24 cellular contexts compared by ENCODE assay signal in the genomic region with DNA sequence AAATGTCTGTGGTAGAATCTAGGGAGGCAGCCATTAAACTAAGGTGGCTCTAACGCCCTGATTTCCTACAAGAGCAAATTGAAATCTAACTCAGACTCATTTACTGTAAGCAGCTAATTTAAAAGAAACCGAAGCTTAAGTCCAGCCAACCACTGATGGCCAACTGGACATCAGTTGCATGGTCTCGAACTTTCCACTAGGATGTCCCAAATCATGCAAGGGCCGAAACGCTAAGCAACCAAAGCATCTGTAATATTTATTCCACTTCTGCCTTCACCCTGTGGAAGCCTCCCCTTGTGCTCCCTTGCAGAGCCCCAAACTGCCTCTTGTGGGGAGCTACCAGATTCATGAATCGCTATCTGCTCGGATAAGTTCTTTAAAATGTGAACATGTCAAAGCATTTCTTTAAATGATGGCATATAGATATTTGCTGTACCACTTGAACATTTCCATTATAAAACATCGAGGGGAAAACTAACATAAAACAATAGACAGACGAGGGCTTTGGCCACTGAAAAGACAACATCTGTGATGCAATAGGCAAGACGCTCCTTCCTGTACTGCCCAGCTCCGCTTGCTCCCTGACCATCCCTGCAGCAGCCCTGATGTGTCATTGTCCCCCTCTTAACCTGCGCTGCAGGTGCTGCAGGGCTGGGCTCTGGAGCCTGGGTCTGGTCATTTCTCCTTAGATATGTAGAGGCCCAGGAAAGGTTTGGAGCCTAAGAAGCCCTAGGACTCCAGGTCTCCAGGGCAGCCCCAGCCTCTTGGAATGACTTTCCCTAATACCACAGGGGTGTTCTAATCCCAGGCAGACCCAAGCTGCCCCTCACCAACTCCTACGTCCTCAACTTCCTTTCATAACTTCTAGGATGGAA. TPM values are rescaled to one million over a fixed set of nuclear protein-coding genes. Genes with fewer than 3 reads are reported as not detected.
DNase-seq lines count a peak whose midpoint lies in the region; ATAC-seq, FAIRE-seq and TF ChIP-seq lines count a peak whose summit lies in the region.
"Had no signal": no experiment of that assay in that cellular context is flagged by ENCODE, and none has a peak within 500 bp of the region (broad histone marks: within the 10 kb centered on the region; RNA-seq: fewer than 3 reads in every experiment).

No MANE protein-coding gene starts in this region.

- H3K79me2 ChIP-seq in K562 (ENCODE audit: control insufficient read depth, insufficient read depth, low read length) (no peaks in the 10 kb centered on the region), osteoblast (ENCODE audit: insufficient read depth, low read length) (no peaks in the 10 kb centered on the region), OCI-LY7 (ENCODE audit: insufficient read depth, low read depth, low read length) (no peaks in the 10 kb centered on the region)

- H3K4me3 ChIP-seq in K562 (no peak overlapping the region), osteoblast (ENCODE audit: insufficient read depth, low read length) (no peak overlapping the region), OCI-LY7 (ENCODE audit: low read depth, low read length, poor library complexity, severe bottlenecking) (no peak overlapping the region)
- H3K4me3 ChIP-seq: BLaER1 had no signal

- intact Hi-C loops in K562 (cut with micrococcal nuclease): loop anchor here (5.0 kb wide), 1 partner anchor 83 kb away; no protein-coding TSS in a partner anchor
- intact Hi-C loops in OCI-LY7 (cut with micrococcal nuclease; ENCODE audit: unreplicated experiment): no loop called here

- WGBS in K562 (ENCODE audit: insufficient coverage, low coverage, missing lambda C conversion rate): 1% methylated on average over 13 of the region's 13 CpGs

- H3K36me3 ChIP-seq in K562 (ENCODE audit: control insufficient read depth, insufficient read depth, low read length) (no peaks in the 10 kb centered on the region), osteoblast (ENCODE audit: insufficient read depth, low read length) (no peaks in the 10 kb centered on the region), OCI-LY7 (ENCODE audit: insufficient read depth, low read length) (no peaks in the 10 kb centered on the region)
- H3K36me3 ChIP-seq: BLaER1 had no signal

- CTCF ChIA-PET in K562 (lab: Yijun Ruan, JAX; ENCODE audit: low intra/inter-chr PET ratio): no interaction called here
- CTCF ChIA-PET in OCI-LY7 (lab: Charles Lee; ENCODE audit: unreplicated experiment): no interaction called here

- BruUV-seq in K562 (replicated peaks; lab: Mats Ljungman, UMichigan): no TSS peak
- BruUV-seq in OCI-LY7 (replicated peaks; lab: Mats Ljungman, UMichigan): no TSS peak

- TF ChIP-seq RAD21 in K562 (CRISPR knock-in tag; conservative IDR thresholded peaks at IDR 0.05 in 1 of 2, IDR thresholded peaks at IDR 0.05 in 1 of 2): no peak

- in situ Hi-C loops in K562 (cut with MboI): no loop called here

- peaks cover 35 to 50% of the 10 kb centered on the region in 2 experiments; a peak in 4 of 5 replicates for H3K27me3 ChIP-seq in K562 (ENCODE audit: control insufficient read depth in 2 of 2, insufficient read depth in 2 of 2, low read length in 2 of 2)
- H3K27me3 ChIP-seq in osteoblast (ENCODE audit: insufficient read depth, low read length): peaks cover 19% of the 10 kb centered on the region
- H3K27me3 ChIP-seq: BLaER1 had no signal

- POLR2A ChIA-PET in K562 (lab: Yijun Ruan, JAX): interaction anchor here (1.1 kb wide), 1 partner anchor 16 kb away, joined by 3 read pairs; no protein-coding TSS in a partner anchor
- POLR2A ChIA-PET in OCI-LY7 (lab: Charles Lee): interaction anchor here (0.7 kb wide), 1 partner anchor 151 kb away, joined by 3 read pairs; no protein-coding TSS in a partner anchor

- H4K20me1 ChIP-seq in K562 (replicated peaks; ENCODE audit: control insufficient read depth, insufficient read depth, low read length): 0 out of 2 replicates have a peak, but pooled peaks cover 2% of the 10 kb centered on the region
- no peaks in the 10 kb centered on the region for H4K20me1 ChIP-seq in osteoblast (ENCODE audit: insufficient read depth, low read length)
- H4K20me1 ChIP-seq in OCI-LY7 (ENCODE audit: insufficient read depth, low read length): no peaks in the 10 kb centered on the region
- H4K20me1 ChIP-seq: BLaER1 had no signal

- ATAC-seq in K562: no peak

- TF ChIP-seq EP300 in K562 (IDR thresholded peaks at IDR 0.05; ENCODE audit: low read length): no peak

- no peak overlapping the region for H3K9ac ChIP-seq in K562 (ENCODE audit: insufficient read depth in 1 of 2, low read depth in 2 of 2, low read length in 2 of 2)
- H3K9ac ChIP-seq: BLaER1 had no signal

- FAIRE-seq in K562 (lab: Jason Lieb, UNC): no peak
- FAIRE-seq: D721Med, H1 had no signal

- H3K4me2 ChIP-seq in K562 (ENCODE audit: insufficient read depth, low read length) (no peak overlapping the region), osteoblast (ENCODE audit: insufficient read depth, low read length) (no peak overlapping the region), OCI-LY7 (ENCODE audit: low read length) (no peak overlapping the region)
- H3K4me2 ChIP-seq: BLaER1 had no signal

- H3K9me3 ChIP-seq in K562 (replicated peaks; ENCODE audit: control insufficient read depth, insufficient read depth, low read depth, low read length) (no peaks in the 10 kb centered on the region), osteoblast (ENCODE audit: low read depth, low read length) (no peaks in the 10 kb centered on the region), OCI-LY7 (ENCODE audit: low read length) (no peaks in the 10 kb centered on the region)
- H3K9me3 ChIP-seq: BLaER1 had no signal

- no peaks in the 10 kb centered on the region for H3K9me1 ChIP-seq in K562 (ENCODE audit: control insufficient read depth, insufficient read depth, low read length)

- TF ChIP-seq CTCF in K562 (IDR thresholded peaks at IDR 0.05 in 2 of 3, conservative IDR thresholded peaks at IDR 0.05 in 1 of 3; ENCODE audit: insufficient read depth in 2 of 3, low read depth in 1 of 3, low read length in 3 of 3) (no peak), osteoblast (IDR thresholded peaks at IDR 0.05; ENCODE audit: extremely low read depth, low read depth, low read length) (no peak), OCI-LY7 (conservative IDR thresholded peaks at IDR 0.05; ENCODE audit: low read length) (no peak)

- peak; percentile 30 for DNase-seq in activated effector memory CD4-positive, alpha-beta T cell treated with anti-CD3 and anti-CD28 coated beads, Interleukin-2, amount 50 U/mL, for 16 hours
- no peak for DNase-seq in activated effector memory CD4-positive, alpha-beta T cell treated with Interleukin-2 at 50 U/mL for 16 hours
- DNase-seq in K562 (ENCODE audit: extremely low read depth in 1 of 4, low spot score in 3 of 4) (no peak), osteoblast (ENCODE audit: insufficient read length, low spot score, missing footprints) (peak; percentile 86), OCI-LY7 (ENCODE audit: low spot score) (no peak), Ammon's horn (ENCODE audit: low spot score) (no peak)
- no peak for DNase-seq in activated naive CD4-positive, alpha-beta T cell treated with Interleukin-2 at 50 U/mL for 16 hours
- DNase-seq: HCEC 1CT, KG1, MM.1S, NCI-H1048, NCI-H1417, NCI-H1694, NCI-H2029 treated with DMSO at 0.1 percent for 48 hours, NCI-H2227 treated with DMSO at 0.1 percent for 48 hours, NCI-H526 treated with DMSO at 0.1 percent for 48 hours, SHP77 treated with DMSO at 0.1 percent for 48 hours had no signal

- no peak for TF ChIP-seq POLR2A in K562 (conservative IDR thresholded peaks at IDR 0.05)

- H3K4me1 ChIP-seq in K562 (replicated peaks in 1 of 2; ENCODE audit: control insufficient read depth in 2 of 2, insufficient read depth in 2 of 2, low read length in 2 of 2) (peaks cover 0 to 20% of the 10 kb centered on the region in 2 experiments; a peak in 1 of 5 replicates), osteoblast (ENCODE audit: insufficient read depth, low read length) (no peaks in the 10 kb centered on the region), OCI-LY7 (ENCODE audit: insufficient read depth, low read length, poor library complexity, severe bottlenecking) (no peaks in the 10 kb centered on the region)

- H3K27ac ChIP-seq in K562 (ENCODE audit: extremely low read depth, low read depth, low read length) (no peak overlapping the region), osteoblast (ENCODE audit: low read depth, low read length) (no peak overlapping the region), OCI-LY7 (ENCODE audit: low read depth, low read length, poor library complexity, severe bottlenecking) (no peak overlapping the region)
- H3K27ac ChIP-seq: BLaER1, RWPE1 had no signal

- H2AFZ ChIP-seq in K562 (ENCODE audit: low read depth, low read length) (no peak overlapping the region), osteoblast (ENCODE audit: low read length) (no peak overlapping the region), OCI-LY7 (ENCODE audit: low read length) (no peak overlapping the region)

- H3K9me2 ChIP-seq in OCI-LY7 (ENCODE audit: insufficient read depth, low read length): no peaks in the 10 kb centered on the region

RNA-seq across cellular contexts. Expression of gene RBP3, which starts 2.9 kb away (rescaled TPM):
- not detected in 2 replicates for total RNA-seq in K562 (2011; cell fraction: chromatin; rRNA removed; ENCODE audit: low replicate concordance)
- total RNA-seq in K562 (2011; cell fraction: nucleolus; rRNA removed): not detected in 2 replicates
- not detected in 2 replicates for total RNA-seq in K562 (2011; cell fraction: nucleoplasm; rRNA removed)
- total RNA-seq in K562 (2014; rRNA removed) (not detected in 2 replicates), K562 (2014; rRNA removed; fragmentation: Illumina TruSeq; extraction: Trizol) (not detected in 2 replicates), K562 (2015; rRNA removed; fragmentation: Illumina TruSeq; extraction: Trizol) (not detected in 2 replicates), K562 (2021) (not detected in 2 replicates), osteoblast (not detected in 2 replicates), OCI-LY7 (2022) (not detected in 2 replicates)
- polyA plus RNA-seq in K562 (2011; rRNA removed) (not detected in 2 replicates), K562 (2014; fragmentation: Illumina TruSeq; extraction: Trizol) (not detected in 2 replicates), K562 (2014; fragmentation: Nextera tagmentation; extraction: Ambion mirVana) (not detected), K562 (2014; rRNA removed) (not detected in 2 replicates)
- polyA plus RNA-seq in K562 (2011; cell fraction: cytosol; rRNA removed): not detected in 2 replicates
- not detected in 2 replicates for polyA plus RNA-seq in K562 (2011; cell fraction: nucleus; rRNA removed)
- polyA plus RNA-seq in K562 (2012): not detected in 2 replicates
- polyA minus RNA-seq in K562 (2011; rRNA and poly(A)+ RNA removed): not detected in 2 replicates
- not detected in 2 replicates for polyA minus RNA-seq in K562 (2011; cell fraction: cytosol; rRNA and poly(A)+ RNA removed)
- not detected in 2 replicates for polyA minus RNA-seq in K562 (2011; cell fraction: nucleus; rRNA and poly(A)+ RNA removed)
- total RNA-seq in OCI-LY7 (2014; rRNA removed; shearing (Covaris generic)): not detected in 2 replicates
- total RNA-seq: A172; CD4-positive, alpha-beta T cell; H1; NCI-H460 had no signal
- polyA plus RNA-seq: H1 had no signal

RNA-seq across cellular contexts. Expression of gene GDF2, which starts 23.0 kb away (rescaled TPM):
- total RNA-seq in K562 (2011; cell fraction: chromatin; rRNA removed; ENCODE audit: low replicate concordance): 0.21 and 1.00 TPM in 2 replicates
- 1.0 and 1.6 TPM in 2 replicates for total RNA-seq in K562 (2011; cell fraction: nucleolus; rRNA removed)
- 0.38 and 1.0 TPM in 2 replicates for total RNA-seq in K562 (2011; cell fraction: nucleoplasm; rRNA removed)
- total RNA-seq in K562 (2014; rRNA removed) (0.54 and 0.69 TPM in 2 replicates), K562 (2014; rRNA removed; fragmentation: Illumina TruSeq; extraction: Trizol) (0.18 and 0.22 TPM in 2 replicates), K562 (2015; rRNA removed; fragmentation: Illumina TruSeq; extraction: Trizol) (0.57 and 0.58 TPM in 2 replicates), K562 (2021) (0.11 and 0.27 TPM in 2 replicates), osteoblast (not detected in 2 replicates), OCI-LY7 (2022) (not detected in 2 replicates)
- polyA plus RNA-seq in K562 (2011; rRNA removed) (0.08 TPM in 1 of 2 replicates, not detected in the other), K562 (2014; fragmentation: Illumina TruSeq; extraction: Trizol) (0.48 TPM in 2 replicates), K562 (2014; fragmentation: Nextera tagmentation; extraction: Ambion mirVana) (not detected), K562 (2014; rRNA removed) (0.27 and 0.54 TPM in 2 replicates)
- 0.18 TPM in 1 of 2 replicates, not detected in the other for polyA plus RNA-seq in K562 (2011; cell fraction: cytosol; rRNA removed)
- polyA plus RNA-seq in K562 (2011; cell fraction: nucleus; rRNA removed): 0.08 TPM in 1 of 2 replicates, not detected in the other
- 0.60 and 1.8 TPM in 2 replicates for polyA plus RNA-seq in K562 (2012)
- 0.09 and 0.14 TPM in 2 replicates for polyA minus RNA-seq in K562 (2011; rRNA and poly(A)+ RNA removed)
- not detected in 2 replicates for polyA minus RNA-seq in K562 (2011; cell fraction: cytosol; rRNA and poly(A)+ RNA removed)
- polyA minus RNA-seq in K562 (2011; cell fraction: nucleus; rRNA and poly(A)+ RNA removed): not detected in 2 replicates
- total RNA-seq in OCI-LY7 (2014; rRNA removed; shearing (Covaris generic)): not detected in 2 replicates
- total RNA-seq: A172; CD4-positive, alpha-beta T cell; H1; NCI-H460 had no signal
- polyA plus RNA-seq: H1 had no signal

RNA-seq across cellular contexts. Expression of gene ZNF488, which starts 38.9 kb away (rescaled TPM):
- 0.30 TPM in 1 of 2 replicates, not detected in the other for total RNA-seq in K562 (2011; cell fraction: chromatin; rRNA removed; ENCODE audit: low replicate concordance)
- total RNA-seq in K562 (2011; cell fraction: nucleolus; rRNA removed): 0.13 and 0.33 TPM in 2 replicates
- not detected in 2 replicates for total RNA-seq in K562 (2011; cell fraction: nucleoplasm; rRNA removed)
- not detected in 2 replicates for total RNA-seq in K562 (2014; rRNA removed)
- not detected in 2 replicates for total RNA-seq in K562 (2014; rRNA removed; fragmentation: Illumina TruSeq; extraction: Trizol)
- 0.04 TPM in 1 of 2 replicates, not detected in the other for total RNA-seq in K562 (2015; rRNA removed; fragmentation: Illumina TruSeq; extraction: Trizol)
- 0.07 and 0.11 TPM in 2 replicates for total RNA-seq in K562 (2021)
- polyA plus RNA-seq in K562 (2011; rRNA removed): 0.04 and 0.08 TPM in 2 replicates
- polyA plus RNA-seq in K562 (2011; cell fraction: cytosol; rRNA removed): 0.01 and 0.15 TPM in 2 replicates
- 0.13 TPM in 1 of 2 replicates, not detected in the other for polyA plus RNA-seq in K562 (2011; cell fraction: nucleus; rRNA removed)
- polyA plus RNA-seq in K562 (2012): 0.05 TPM in 1 of 2 replicates, not detected in the other
- polyA plus RNA-seq in K562 (2014; fragmentation: Illumina TruSeq; extraction: Trizol): 0.09 TPM in 1 of 2 replicates, not detected in the other
- under 1 TPM in 1 of 2 experiments, not detected in 1; 0.03 TPM for polyA plus RNA-seq in K562 (2014; fragmentation: Nextera tagmentation; extraction: Ambion mirVana)
- 0.04 TPM in 1 of 2 replicates, not detected in the other for polyA plus RNA-seq in K562 (2014; rRNA removed)
- 0.14 TPM in 1 of 2 replicates, not detected in the other for polyA minus RNA-seq in K562 (2011; rRNA and poly(A)+ RNA removed)
- polyA minus RNA-seq in K562 (2011; cell fraction: cytosol; rRNA and poly(A)+ RNA removed): not detected in 2 replicates
- 0.11 and 0.13 TPM in 2 replicates for polyA minus RNA-seq in K562 (2011; cell fraction: nucleus; rRNA and poly(A)+ RNA removed)
- total RNA-seq in osteoblast: under 0.01 and 0.29 TPM in 2 replicates
- 0.06 and 0.31 TPM in 2 replicates for total RNA-seq in OCI-LY7 (2014; rRNA removed; shearing (Covaris generic))
- 0.30 and 0.34 TPM in 2 replicates for total RNA-seq in OCI-LY7 (2022)
- total RNA-seq: CD4-positive, alpha-beta T cell; NCI-H460 had no signal

RNA-seq across cellular contexts. Expression of gene GDF10, which starts 45.2 kb away (rescaled TPM):
- total RNA-seq in K562 (2011; cell fraction: chromatin; rRNA removed; ENCODE audit: low replicate concordance): not detected in 2 replicates
- not detected in 2 replicates for total RNA-seq in K562 (2011; cell fraction: nucleolus; rRNA removed)
- total RNA-seq in K562 (2011; cell fraction: nucleoplasm; rRNA removed): not detected in 2 replicates
- total RNA-seq in K562 (2014; rRNA removed) (not detected in 2 replicates), K562 (2014; rRNA removed; fragmentation: Illumina TruSeq; extraction: Trizol) (not detected in 2 replicates), K562 (2015; rRNA removed; fragmentation: Illumina TruSeq; extraction: Trizol) (not detected in 2 replicates), K562 (2021) (0.11 TPM in 1 of 2 replicates, not detected in the other), osteoblast (under 0.01 TPM in 2 replicates), OCI-LY7 (2022) (not detected in 2 replicates)
- polyA plus RNA-seq in K562 (2011; rRNA removed) (not detected in 2 replicates), K562 (2014; fragmentation: Illumina TruSeq; extraction: Trizol) (not detected in 2 replicates), K562 (2014; fragmentation: Nextera tagmentation; extraction: Ambion mirVana) (under 1 TPM; 0.03 to 0.20 TPM), K562 (2014; rRNA removed) (not detected in 2 replicates)
- not detected in 2 replicates for polyA plus RNA-seq in K562 (2011; cell fraction: cytosol; rRNA removed)
- not detected in 2 replicates for polyA plus RNA-seq in K562 (2011; cell fraction: nucleus; rRNA removed)
- polyA plus RNA-seq in K562 (2012): 0.03 and 0.19 TPM in 2 replicates
- polyA minus RNA-seq in K562 (2011; rRNA and poly(A)+ RNA removed): not detected in 2 replicates
- polyA minus RNA-seq in K562 (2011; cell fraction: cytosol; rRNA and poly(A)+ RNA removed): not detected in 2 replicates
- polyA minus RNA-seq in K562 (2011; cell fraction: nucleus; rRNA and poly(A)+ RNA removed): not detected in 2 replicates
- total RNA-seq in OCI-LY7 (2014; rRNA removed; shearing (Covaris generic)): not detected in 2 replicates
- total RNA-seq: A172, NCI-H460 had no signal

Comparison
In these comparisons a context has a peak if more than half of its experiments do, and no peak if none do; other contexts are left out.
1. DNase-seq: peak in activated effector memory CD4-positive, alpha-beta T cell treated with anti-CD3 and anti-CD28 coated beads, Interleukin-2, amount 50 U/mL, for 16 hours (single experiment) and osteoblast (single experiment); none in activated effector memory CD4-positive, alpha-beta T cell treated with Interleukin-2 at 50 U/mL for 16 hours (single experiment), K562 (0 of 4), activated naive CD4-positive, alpha-beta T cell treated with Interleukin-2 at 50 U/mL for 16 hours (single experiment), OCI-LY7 (single experiment) and Ammon's horn (single experiment).